ENCODE assay signal across 1 cellular context in the genomic region with DNA sequence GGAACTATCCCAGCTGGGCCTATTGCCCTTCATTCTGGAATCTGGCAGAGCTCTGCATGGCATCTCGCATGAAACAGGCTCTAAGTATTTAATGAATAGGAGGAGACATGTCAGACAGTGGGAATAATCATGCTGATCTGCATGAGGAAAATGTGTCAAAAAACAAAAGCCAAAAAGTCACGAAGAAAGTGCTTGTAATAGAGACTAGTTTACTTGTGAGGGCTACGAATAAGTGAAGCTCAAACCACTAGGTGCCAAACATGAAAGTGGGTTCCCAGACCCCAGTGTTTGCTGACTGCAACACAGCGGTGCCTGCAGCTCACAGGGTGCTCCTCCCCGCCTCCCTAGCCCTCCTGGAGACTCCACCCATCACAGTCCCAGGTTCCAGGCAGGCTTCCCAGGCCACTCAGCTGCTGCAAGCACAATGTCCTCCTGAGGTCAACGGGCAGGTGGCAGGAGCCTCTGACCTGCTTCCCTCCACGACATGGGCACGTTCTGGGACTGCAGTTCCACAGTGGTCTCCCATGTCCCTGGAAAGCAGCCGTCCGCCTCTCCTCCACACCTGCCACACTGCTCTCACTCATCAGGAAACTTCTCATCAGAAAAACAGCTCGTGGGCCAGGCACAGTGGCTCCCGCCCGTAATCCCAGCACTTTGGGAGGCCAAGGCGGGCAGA.
TF ChIP-seq lines count a peak whose summit lies in the region.

No MANE protein-coding gene starts in this region.

TF ChIP-seq in HCT116, 20 proteins besides CTCF, POLR2A, EP300 and RAD21:
- no peak for TF ChIP-seq SIN3A (IDR thresholded peaks at IDR 0.05; ENCODE audit: low read depth)
- TF ChIP-seq POLR2AphosphoS5 (IDR thresholded peaks at IDR 0.05; ENCODE audit: low read depth, low read length), result peak; percentile 21; the same call in 1 of the 2 replicates
